Comparison of ENCODE assay signal across 28 cellular contexts in genomic region chr1:182811975-182812727, GRCh38. TPM values are rescaled to one million over a fixed set of nuclear protein-coding genes. Genes with fewer than 3 reads are reported as not detected.
DNase-seq lines count a peak whose midpoint lies in the region; ATAC-seq and TF ChIP-seq lines count a peak whose summit lies in the region.
"Had no signal": no experiment of that assay in that cellular context is flagged by ENCODE, and none has a peak within 500 bp of the region (broad histone marks: within the 10 kb centered on the region; RNA-seq: fewer than 3 reads in every experiment).

No MANE protein-coding gene starts in this region.

- H3K27ac Mint-ChIP-seq in GM23338 = no peak overlapping the region
- H3K27ac Mint-ChIP-seq: activated CD4-positive, alpha-beta memory T cell treated with anti-CD3 and anti-CD28 coated beads for 36 hours had no signal

- H3K4me3 Mint-ChIP-seq in GM23338 = no peak overlapping the region
- H3K4me3 Mint-ChIP-seq: activated CD4-positive, alpha-beta memory T cell treated with anti-CD3 and anti-CD28 coated beads for 36 hours had no signal

- no peaks in the 10 kb centered on the region for H3K36me3 Mint-ChIP-seq in GM23338 (ENCODE audit: low read depth)

- H3K4me1 Mint-ChIP-seq in GM23338 = peaks cover 6% of the 10 kb centered on the region; the same call in 2 of the 3 replicates

- H3K4me1 ChIP-seq in GM23338 (ENCODE audit: insufficient read depth) = no peaks in the 10 kb centered on the region
- no peaks in the 10 kb centered on the region for H3K4me1 ChIP-seq in SK-N-SH (ENCODE audit: control insufficient read depth in 1 of 2, insufficient read depth in 2 of 2, low read depth in 1 of 2, low read length in 1 of 2)
- H3K4me1 ChIP-seq in foreskin keratinocyte = no peaks in the 10 kb centered on the region
- H3K4me1 ChIP-seq: adrenal gland, BLaER1, lower lobe of right lung had no signal

- peak; percentile 59 for ATAC-seq in GM23338
- no peak for ATAC-seq in foreskin keratinocyte
- ATAC-seq in GM21786 (IDR thresholded peaks at IDR 0.05; ENCODE audit: unreplicated experiment) = no peak
- ATAC-seq: GM12878, K562, lower lobe of right lung had no signal

- H3K4me3 ChIP-seq in GM23338 (no peak overlapping the region), SK-N-SH (ENCODE audit: low read depth in 2 of 2, low read length in 1 of 2) (no peak overlapping the region)
- H3K4me3 ChIP-seq: adrenal gland, BLaER1, cardiac muscle cell, dorsolateral prefrontal cortex, GM12878, GM23248, K562, lower lobe of right lung had no signal

- CTCF ChIA-PET in SK-N-SH (lab: Yijun Ruan, JAX) = interaction anchor here (0.7 kb wide), 1 partner anchor 21 kb away, joined by 4 read pairs; no protein-coding TSS in a partner anchor

- no peaks in the 10 kb centered on the region for H3K79me2 ChIP-seq in GM23338 (replicated peaks; ENCODE audit: insufficient read depth)
- no peaks in the 10 kb centered on the region for H3K79me2 ChIP-seq in SK-N-SH (ENCODE audit: insufficient read depth)

- H3K9me3 Mint-ChIP-seq in GM23338 = no peaks in the 10 kb centered on the region
- H3K9me3 Mint-ChIP-seq: activated CD4-positive, alpha-beta memory T cell treated with anti-CD3 and anti-CD28 coated beads for 36 hours had no signal

- H3K36me3 ChIP-seq in GM23338 (ENCODE audit: insufficient read depth) = no peaks in the 10 kb centered on the region
- peaks cover 0 to 10% of the 10 kb centered on the region in 2 experiments for H3K36me3 ChIP-seq in SK-N-SH (replicated peaks in 1 of 2; ENCODE audit: control insufficient read depth in 1 of 2, insufficient read depth in 2 of 2, low read length in 1 of 2)
- H3K36me3 ChIP-seq: cardiac muscle cell, WERI-Rb-1 had no signal

- no peak overlapping the region for H2AFZ ChIP-seq in GM23338
- no peak overlapping the region for H2AFZ ChIP-seq in SK-N-SH (ENCODE audit: low read depth)
- H2AFZ ChIP-seq: GM23248 had no signal

- H3K9me2 ChIP-seq in GM23338 (ENCODE audit: insufficient read depth) (no peaks in the 10 kb centered on the region), SK-N-SH (no peaks in the 10 kb centered on the region)

- no peak overlapping the region for H3K27ac ChIP-seq in GM23338 (ENCODE audit: low read depth)
- no peak overlapping the region for H3K27ac ChIP-seq in SK-N-SH (ENCODE audit: low read depth in 2 of 2, low read length in 1 of 2)
- no peak overlapping the region for H3K27ac ChIP-seq in foreskin keratinocyte
- H3K27ac ChIP-seq: adrenal gland, BLaER1, cardiac muscle cell, dorsolateral prefrontal cortex, epithelial cell of prostate, GM23248, lower lobe of right lung, WERI-Rb-1 had no signal

- H3K9me3 ChIP-seq in SK-N-SH = no peaks in the 10 kb centered on the region
- H3K9me3 ChIP-seq: adrenal gland, BLaER1, lower lobe of right lung had no signal

- H3K27me3 Mint-ChIP-seq in GM23338 (ENCODE audit: insufficient read depth, low read depth, poor library complexity) = peaks cover 1% of the 10 kb centered on the region
- H3K27me3 Mint-ChIP-seq: activated CD4-positive, alpha-beta memory T cell treated with anti-CD3 and anti-CD28 coated beads for 36 hours had no signal

- no peak for TF ChIP-seq EP300 in SK-N-SH (IDR thresholded peaks at IDR 0.05; ENCODE audit: borderline replicate concordance in 1 of 2, low read depth in 1 of 2, low read length in 1 of 2)

- no peaks in the 10 kb centered on the region for H3F3A ChIP-seq in GM23338 (replicated peaks; ENCODE audit: low read depth)
- no peaks in the 10 kb centered on the region for H3F3A ChIP-seq in SK-N-SH (replicated peaks; ENCODE audit: insufficient read depth)

- H3K27me3 ChIP-seq in GM23338 (ENCODE audit: insufficient read depth) (no peaks in the 10 kb centered on the region), SK-N-SH (ENCODE audit: insufficient read depth) (no peaks in the 10 kb centered on the region), foreskin keratinocyte (no peaks in the 10 kb centered on the region)
- H3K27me3 ChIP-seq: adrenal gland, BLaER1, cardiac muscle cell, dorsolateral prefrontal cortex had no signal

- TF ChIP-seq CTCF in GM23338 (conservative IDR thresholded peaks at IDR 0.05; ENCODE audit: low read depth in 2 of 2) = peak; percentile 28 to 44
- TF ChIP-seq CTCF in SK-N-SH (IDR thresholded peaks at IDR 0.05) = no peak
- peak; percentile 29 for TF ChIP-seq CTCF in foreskin keratinocyte (conservative IDR thresholded peaks at IDR 0.05)

- H3K9ac ChIP-seq in SK-N-SH = no peak overlapping the region
- H3K9ac ChIP-seq: BLaER1, GM23248 had no signal

- 88% methylated on average over 4 of the region's 4 CpGs for WGBS in SK-N-SH (ENCODE audit: low lambda C conversion rate)

- DNase-seq in DMS 273 (lab: John Stamatoyannopoulos, UW; ENCODE audit: unreplicated experiment) (peak; percentile 8), DMS 273 treated with DMSO at 0.1 percent for 48 hours (lab: John Stamatoyannopoulos, UW) (no peak), GM23338 (ENCODE audit: low spot score) (peak; percentile 24), SK-N-SH (no peak), foreskin keratinocyte (no peak)
- no peak for DNase-seq in stimulated activated CD4-positive, alpha-beta T cell treated with anti-CD3 and anti-CD28 coated beads, Interleukin-12 subunit alpha, Interleukin-12 subunit beta, amount 100 ng/mL, for 4 hours
- no peak for DNase-seq in activated CD4-positive, alpha-beta T cell treated with anti-CD3 and anti-CD28 coated beads, Interleukin-2, amount 50 U/mL, for 1 hour
- DNase-seq: 8988T; activated CD4-positive, alpha-beta memory T cell treated with anti-CD3 and anti-CD28 coated beads for 36 hours; activated gamma-delta T cell treated with Interleukin-2 at 50 U/mL for 16 hours; activated T-cell treated with anti-CD3 and anti-CD28 coated beads for 4 hours; adrenal gland; dorsolateral prefrontal cortex; GF-D8; GM23248; hippocampal formation; lower lobe of right lung; MV-4-11; NCI-H187 treated with DMSO at 0.1 percent for 48 hours; NCI-H510A treated with DMSO at 0.1 percent for 48 hours; stimulated activated CD8-positive, alpha-beta memory T cell treated with anti-CD3 and anti-CD28 coated beads, Interleukin-4, amount 100 ng/mL, for 48 hours; WERI-Rb-1 had no signal

- POLR2A ChIA-PET in SK-N-SH (lab: Yijun Ruan, JAX) = no interaction called here

- no peaks in the 10 kb centered on the region for H4K20me1 ChIP-seq in GM23338 (replicated peaks; ENCODE audit: insufficient read depth)
- no peaks in the 10 kb centered on the region for H4K20me1 ChIP-seq in SK-N-SH (ENCODE audit: insufficient read depth)
- H4K20me1 ChIP-seq: BLaER1 had no signal

- TF ChIP-seq RAD21 in SK-N-SH (IDR thresholded peaks at IDR 0.05; ENCODE audit: low read length) = peak; percentile 20; the same call in 1 of the 2 replicates

- no peak overlapping the region for H3K4me2 ChIP-seq in GM23338
- H3K4me2 ChIP-seq in SK-N-SH = no peak overlapping the region
- H3K4me2 ChIP-seq: BLaER1 had no signal

TF ChIP-seq in GM23338, 12 proteins besides CTCF, POLR2A, EP300 and RAD21 (continues in another document):
- TF ChIP-seq EZH2phosphoT487 (IDR thresholded peaks at IDR 0.05; ENCODE audit: unreplicated experiment) (no peak), NANOG (IDR thresholded peaks at IDR 0.05; ENCODE audit: borderline replicate concordance) (no peak), ZNF331 (CRISPR knock-in tag; IDR thresholded peaks at IDR 0.05; ENCODE audit: low read depth) (no peak), ZNF114 (CRISPR knock-in tag; IDR thresholded peaks at IDR 0.05) (no peak), STAT1 (IDR thresholded peaks at IDR 0.05; ENCODE audit: unreplicated experiment) (no peak)

TF ChIP-seq in SK-N-SH, 30 proteins besides CTCF, POLR2A, EP300 and RAD21 (continues in another document):
- no peak for TF ChIP-seq IRF3 (IDR thresholded peaks at IDR 0.05; ENCODE audit: low read depth, low read length)
- no peak for TF ChIP-seq TCF12 (IDR thresholded peaks at IDR 0.05)
- TF ChIP-seq SMC3 (IDR thresholded peaks at IDR 0.05; ENCODE audit: low read depth, low read length) = no peak
- no peak for TF ChIP-seq RCOR1 (IDR thresholded peaks at IDR 0.05; ENCODE audit: low read length)
- TF ChIP-seq JUND (IDR thresholded peaks at IDR 0.05) = no peak
- no peak for TF ChIP-seq ZBTB33 (IDR thresholded peaks at IDR 0.05; ENCODE audit: borderline replicate concordance, low read depth)

RNA-seq across cellular contexts. Expression of gene NPL, which starts 22.6 kb away (rescaled TPM):
- 1.2 and 2.8 TPM in 2 replicates for total RNA-seq in GM23338 (2014; rRNA removed; shearing (Covaris generic))
- polyA plus RNA-seq in GM23338 (2016; fragmentation: Nextera tagmentation; extraction: Ambion mirVana) (2.4 TPM in 2 replicates), SK-N-SH (2012; rRNA removed) (1.5 and 2.5 TPM in 2 replicates), foreskin keratinocyte (3.0 and 3.5 TPM in 2 replicates)
- 1.6 and 1.7 TPM in 2 replicates for polyA plus RNA-seq in SK-N-SH (2012; cell fraction: cytosol; rRNA removed)
- polyA plus RNA-seq in SK-N-SH (2012; cell fraction: nucleus; rRNA removed) = 3.5 and 3.8 TPM in 2 replicates
- 3.2 TPM in 2 replicates for total RNA-seq in foreskin keratinocyte

RNA-seq across cellular contexts. Expression of gene DHX9, which starts 27.0 kb away (rescaled TPM):
- total RNA-seq in GM23338 (2014; rRNA removed; shearing (Covaris generic)) = 239 and 262 TPM in 2 replicates
- 127 and 151 TPM in 2 replicates for polyA plus RNA-seq in GM23338 (2016; fragmentation: Nextera tagmentation; extraction: Ambion mirVana)
- 145 and 170 TPM in 2 replicates for polyA plus RNA-seq in SK-N-SH (2012; rRNA removed)
- polyA plus RNA-seq in SK-N-SH (2012; cell fraction: cytosol; rRNA removed) = 158 and 160 TPM in 2 replicates
- 131 and 175 TPM in 2 replicates for polyA plus RNA-seq in SK-N-SH (2012; cell fraction: nucleus; rRNA removed)
- 172 and 196 TPM in 2 replicates for total RNA-seq in foreskin keratinocyte
- polyA plus RNA-seq in foreskin keratinocyte = 113 and 136 TPM in 2 replicates

Comparison
In these comparisons a context has a peak if more than half of its experiments do, and no peak if none do; other contexts are left out.
1. DNase-seq: peak in DMS 273 (single experiment) and GM23338 (single experiment); none in DMS 273 treated with DMSO at 0.1 percent for 48 hours (single experiment), SK-N-SH (single experiment), foreskin keratinocyte (0 of 2), stimulated activated CD4-positive, alpha-beta T cell treated with anti-CD3 and anti-CD28 coated beads, Interleukin-12 subunit alpha, Interleukin-12 subunit beta, amount 100 ng/mL, for 4 hours (single experiment) and activated CD4-positive, alpha-beta T cell treated with anti-CD3 and anti-CD28 coated beads, Interleukin-2, amount 50 U/mL, for 1 hour (single experiment).